ENCODE assay signal across 15 cellular contexts in the genomic region with DNA sequence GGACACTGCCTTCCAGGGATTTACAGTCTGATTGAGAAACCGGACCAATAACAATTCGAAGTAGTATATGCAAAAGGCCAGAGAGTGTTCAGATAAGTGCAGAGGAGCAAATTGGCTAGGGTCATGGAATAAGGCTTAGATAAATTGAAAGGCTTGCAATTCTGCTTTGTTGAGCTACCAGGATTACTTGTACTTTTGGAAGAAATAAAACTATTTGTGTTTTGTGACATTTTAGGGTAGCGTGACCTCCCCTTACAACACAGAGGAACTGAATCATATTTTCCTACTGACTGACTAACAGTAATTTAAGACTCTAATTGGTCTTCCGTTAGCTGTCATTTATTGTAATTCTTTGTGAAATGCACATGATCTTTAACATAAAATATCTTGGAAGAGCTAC.
A peak's percentile ranks its signal among the peaks of the same experiment; 100 is the strongest.
DNase-seq lines count a peak whose midpoint lies in the region; ATAC-seq, FAIRE-seq and TF ChIP-seq lines count a peak whose summit lies in the region.
"Had no signal": no experiment of that assay in that cellular context is flagged by ENCODE, and none has a peak within 500 bp of the region (broad histone marks: within the 10 kb centered on the region; RNA-seq: fewer than 3 reads in every experiment).

No MANE protein-coding gene starts in this region.

- no peaks in the 10 kb centered on the region for H4K20me1 ChIP-seq in HepG2 (ENCODE audit: insufficient read depth, low read length)

- no TSS peak for BruUV-seq in HepG2 (replicated peaks; lab: Mats Ljungman, UMichigan)

- no peak overlapping the region for H3K4me2 ChIP-seq in HepG2 (ENCODE audit: low read depth, low read length)
- H3K4me2 ChIP-seq: BLaER1 had no signal

- no peaks in the 10 kb centered on the region for H3K4me1 ChIP-seq in liver (ENCODE audit: control insufficient read depth in 4 of 4, insufficient read depth in 4 of 4, low read length in 3 of 4)
- no peaks in the 10 kb centered on the region for H3K4me1 ChIP-seq in HepG2 (ENCODE audit: insufficient read depth, low read length)
- H3K4me1 ChIP-seq in vagina, result peaks cover 32% of the 10 kb centered on the region
- H3K4me1 ChIP-seq in testis, result no peaks in the 10 kb centered on the region
- H3K4me1 ChIP-seq: sigmoid colon had no signal

- peaks cover 40% of the 10 kb centered on the region for H3K4me1 Mint-ChIP-seq in T-helper 17 cell

- no peak overlapping the region for H3K4me3 Mint-ChIP-seq in T-helper 17 cell
- H3K4me3 Mint-ChIP-seq: H9 had no signal

- H3K4me3 ChIP-seq in liver (ENCODE audit: low read depth in 1 of 3, low read length in 3 of 3) (no peak overlapping the region), HepG2 (replicated peaks in 1 of 3; ENCODE audit: insufficient read depth in 1 of 3, low read depth in 2 of 3, low read length in 3 of 3) (no peak overlapping the region), fibroblast of the aortic adventitia (ENCODE audit: low read depth, low read length) (no peak overlapping the region), vagina (no peak overlapping the region), testis (no peak overlapping the region)
- H3K4me3 ChIP-seq: BLaER1, heart left ventricle, sigmoid colon had no signal

- H3K79me2 ChIP-seq in HepG2 (ENCODE audit: insufficient read depth, low read length), result no peaks in the 10 kb centered on the region

- H3K36me3 Mint-ChIP-seq in T-helper 17 cell (ENCODE audit: low read depth), result peaks cover 2% of the 10 kb centered on the region

- H3K27me3 ChIP-seq in liver (ENCODE audit: control insufficient read depth in 4 of 4, insufficient read depth in 4 of 4, low read length in 3 of 4) (no peaks in the 10 kb centered on the region), HepG2 (ENCODE audit: control insufficient read depth in 1 of 2, insufficient read depth in 2 of 2, low read length in 2 of 2) (no peaks in the 10 kb centered on the region), vagina (no peaks in the 10 kb centered on the region), testis (no peaks in the 10 kb centered on the region)
- H3K27me3 ChIP-seq: BLaER1, heart left ventricle, sigmoid colon had no signal

- CTCF ChIA-PET in HepG2 (lab: Yijun Ruan, JAX; ENCODE audit: low intra/inter-chr PET ratio, low total read pairs), result no interaction called here

- TF ChIP-seq POLR2A in HepG2 (IDR thresholded peaks at IDR 0.05; ENCODE audit: insufficient read depth in 1 of 2, low read depth in 2 of 2, low read length in 2 of 2) (no peak), vagina (IDR thresholded peaks at IDR 0.05) (no peak), testis (IDR thresholded peaks at IDR 0.05) (no peak)

- TF ChIP-seq EP300 in HepG2 (IDR thresholded peaks at IDR 0.05; ENCODE audit: low read depth in 2 of 2, low read length in 2 of 2) (no peak), HepG2 (CRISPR knock-in tag; IDR thresholded peaks at IDR 0.05; ENCODE audit: borderline replicate concordance) (no peak)

- H2AFZ ChIP-seq in HepG2 (ENCODE audit: low read length), result no peak overlapping the region

- ATAC-seq in HepG2, result no peak
- ATAC-seq in T-helper 17 cell, result no peak

- H3K9ac ChIP-seq in liver (ENCODE audit: low read depth in 1 of 2, low read length in 2 of 2), result no peak overlapping the region
- no peak overlapping the region for H3K9ac ChIP-seq in HepG2 (ENCODE audit: insufficient read depth, low read depth, low read length)
- H3K9ac ChIP-seq: BLaER1 had no signal

- no peak for FAIRE-seq in HepG2 (lab: Jason Lieb, UNC)

- POLR2A ChIA-PET in HepG2 (lab: Yijun Ruan, JAX), result no interaction called here

- no peaks in the 10 kb centered on the region for H3K36me3 ChIP-seq in liver (ENCODE audit: control insufficient read depth in 4 of 4, insufficient read depth in 3 of 4, low read depth in 1 of 4, low read length in 3 of 4)
- H3K36me3 ChIP-seq in HepG2 (replicated peaks in 1 of 2; ENCODE audit: control insufficient read depth in 1 of 2, insufficient read depth in 2 of 2, low read length in 2 of 2), result no peaks in the 10 kb centered on the region
- H3K36me3 ChIP-seq in vagina, result no peaks in the 10 kb centered on the region
- H3K36me3 ChIP-seq in testis (ENCODE audit: low read depth, missing control alignments), result no peaks in the 10 kb centered on the region
- H3K36me3 ChIP-seq: heart left ventricle, sigmoid colon had no signal

- in situ Hi-C loops in HepG2 (cut with HindIII; ENCODE audit: extremely low pct_ligation_motif_present, low pct_unique_long_range_greater_than_20kb), result no loop called here

- H3K27me3 Mint-ChIP-seq in T-helper 17 cell, result no peaks in the 10 kb centered on the region

- intact Hi-C loops in HepG2 (cut with micrococcal nuclease; ENCODE audit: unreplicated experiment), result no loop called here
- intact Hi-C loops in vagina (cut with DNase I), result no loop called here
- intact Hi-C loops in testis (cut with DNase I; ENCODE audit: low total_unique reads), result no loop called here

- H3K9me3 ChIP-seq in liver (ENCODE audit: control insufficient read depth in 4 of 4, low read length in 3 of 4) (no peaks in the 10 kb centered on the region), HepG2 (ENCODE audit: low read length) (no peaks in the 10 kb centered on the region), T-helper 17 cell (ENCODE audit: control insufficient read depth, low read length, poor library complexity, severe bottlenecking) (no peaks in the 10 kb centered on the region), vagina (no peaks in the 10 kb centered on the region), testis (no peaks in the 10 kb centered on the region)
- H3K9me3 ChIP-seq: BLaER1, heart left ventricle, sigmoid colon had no signal

- no peak for TF ChIP-seq CTCF in liver (IDR thresholded peaks at IDR 0.05; ENCODE audit: low read depth, low read length, missing input control)
- TF ChIP-seq CTCF in HepG2 (CRISPR knock-in tag; IDR thresholded peaks at IDR 0.05), result no peak
- no peak for TF ChIP-seq CTCF in fibroblast of the aortic adventitia (IDR thresholded peaks at IDR 0.05; ENCODE audit: insufficient read depth, low read length)
- TF ChIP-seq CTCF in vagina (IDR thresholded peaks at IDR 0.05), result no peak
- TF ChIP-seq CTCF in testis (IDR thresholded peaks at IDR 0.05), result no peak

- TF ChIP-seq RAD21 in liver (IDR thresholded peaks at IDR 0.05), result no peak
- TF ChIP-seq RAD21 in HepG2 (CRISPR knock-in tag; IDR thresholded peaks at IDR 0.05), result no peak

- H3K27ac ChIP-seq in liver (ENCODE audit: low read depth in 1 of 2, low read length in 2 of 2) (no peak overlapping the region), HepG2 (ENCODE audit: extremely low read length, insufficient read depth, low read length) (no peak overlapping the region), vagina (peak overlapping the region; percentile 41), testis (no peak overlapping the region)
- H3K27ac ChIP-seq: BLaER1 had no signal

- 79% methylated on average over 4 of the region's 4 CpGs for WGBS in liver
- 73% methylated on average over 4 of the region's 4 CpGs for WGBS in HepG2 (ENCODE audit: low lambda C conversion rate)
- WGBS in testis, 2 donors, result 70 to 74% methylated on average over 4 of the region's 4 CpGs

- peak overlapping the region; percentile 39 for H3K27ac Mint-ChIP-seq in T-helper 17 cell

- no peak for DNase-seq in HepG2 (ENCODE audit: low spot score)
- no peak for DNase-seq in T-helper 17 cell
- peak; percentile 78 for DNase-seq in fibroblast of the aortic adventitia (ENCODE audit: low read depth)
- no peak for DNase-seq in vagina (ENCODE audit: extremely low spot score in 2 of 2)
- no peak for DNase-seq in kidney tubule cell (ENCODE audit: low spot score)
- no peak for DNase-seq in activated CD4-positive, CD25-positive, alpha-beta regulatory T cell (lab: John Stamatoyannopoulos, UW)
- DNase-seq in testis, result no peak
- DNase-seq: central memory CD4-positive, alpha-beta T cell; H9; heart left ventricle; NCI-H774; sigmoid colon; SW 1271 had no signal

TF ChIP-seq in liver, 16 proteins besides CTCF, POLR2A, EP300 and RAD21:
- TF ChIP-seq JUND (IDR thresholded peaks at IDR 0.05) (peak; percentile 43 to 52), HNF4A (conservative IDR thresholded peaks at IDR 0.05) (no peak)

TF ChIP-seq in HepG2, 621 proteins besides CTCF, POLR2A, EP300 and RAD21:
- no peak for TF ChIP-seq ZBTB1 (CRISPR knock-in tag; IDR thresholded peaks at IDR 0.05; ENCODE audit: borderline replicate concordance)
- no peak for TF ChIP-seq YEATS2 (CRISPR knock-in tag; IDR thresholded peaks at IDR 0.05; ENCODE audit: borderline replicate concordance)
